Comparison of ENCODE assay signal across 19 cellular contexts in genomic region chr2:118726821-118727220, GRCh38.
"Had no signal": no experiment of that assay in that cellular context is flagged by ENCODE, and none has a peak within 500 bp of the region (broad histone marks: within the 10 kb centered on the region; RNA-seq: fewer than 3 reads in every experiment).

No MANE protein-coding gene starts in this region.

- H3K27ac ChIP-seq: colonic mucosa, esophagus muscularis mucosa, gastrocnemius medialis, heart right ventricle, left lung, lower lobe of right lung had no signal

- H3K27me3 ChIP-seq: colonic mucosa, gastrocnemius medialis, left lung had no signal

- H3K36me3 ChIP-seq: colonic mucosa, esophagus muscularis mucosa, gastrocnemius medialis, heart right ventricle, left lung, lower lobe of right lung had no signal

- ATAC-seq: gastrocnemius medialis, heart right ventricle, left cardiac atrium, left lung, left ventricle myocardium superior, lower lobe of right lung, mucosa of descending colon had no signal

- H3K4me1 ChIP-seq: colonic mucosa, esophagus muscularis mucosa, gastrocnemius medialis, heart right ventricle, left lung, lower lobe of right lung had no signal

- H3K9me3 ChIP-seq: colonic mucosa, gastrocnemius medialis, lower lobe of right lung, mucosa of descending colon had no signal

- H3K4me3 ChIP-seq: colonic mucosa, esophagus muscularis mucosa, gastrocnemius medialis, heart right ventricle, left lung, lower lobe of right lung, mucosa of descending colon had no signal

- DNase-seq: colonic mucosa; cortex of kidney; effector CD4-positive, alpha-beta T cell; effector memory CD4-positive, alpha-beta T cell; foreskin fibroblast; foreskin melanocyte; gastrocnemius medialis; glutamatergic neuron; head of caudate nucleus; heart right ventricle; hippocampal formation; left cardiac atrium; left lung; left ventricle myocardium superior; lower lobe of right lung; mesenchymal stem cell; mucosa of descending colon; naive B cell had no signal
